In genomic region chr4:5517372-5517771, GRCh38 we compare ENCODE assay signal across 16 cellular contexts.
A peak's percentile ranks its signal among the peaks of the same experiment; 100 is the strongest.
DNase-seq lines count a peak whose midpoint lies in the region; ATAC-seq and TF ChIP-seq lines count a peak whose summit lies in the region.
"Had no signal": no experiment of that assay in that cellular context is flagged by ENCODE, and none has a peak within 500 bp of the region (broad histone marks: within the 10 kb centered on the region; RNA-seq: fewer than 3 reads in every experiment).

No MANE protein-coding gene starts in this region.

- H3K4me1 Mint-ChIP-seq in CD4-positive, alpha-beta T cell (ENCODE audit: low read depth): no peaks in the 10 kb centered on the region
- H3K4me1 Mint-ChIP-seq: CD4-positive, CD25-positive, alpha-beta regulatory T cell had no signal

- no peak overlapping the region for H2BK20ac ChIP-seq in IMR-90 (ENCODE audit: low read depth, low read length)

- no peak for TF ChIP-seq CTCF in IMR-90 (conservative IDR thresholded peaks at IDR 0.05; ENCODE audit: low read depth, low read length)
- no peak for TF ChIP-seq CTCF in CD4-positive, alpha-beta T cell (IDR thresholded peaks at IDR 0.05)

- H3K27me3 ChIP-seq in IMR-90 (ENCODE audit: control insufficient read depth, insufficient read depth, low read length) (no peaks in the 10 kb centered on the region; the same call in 1 of the 2 replicates), mesenchymal stem cell (ENCODE audit: control insufficient read depth in 1 of 2, insufficient read depth in 1 of 2, low read length in 2 of 2) (no peaks in the 10 kb centered on the region)
- H3K27me3 ChIP-seq in CD4-positive, alpha-beta T cell (ENCODE audit: control insufficient read depth, insufficient read depth, low read length): no peaks in the 10 kb centered on the region
- H3K27me3 ChIP-seq: BE2C had no signal

- no CpG with 5 or more reads among the region's 4 CpGs for WGBS in IMR-90 (ENCODE audit: extremely low coverage in 2 of 2, insufficient read length in 1 of 2), 2 experiments
- WGBS in mesenchymal stem cell: 70% methylated on average over 3 of the region's 4 CpGs

- H2AK5ac ChIP-seq in IMR-90 (ENCODE audit: low read depth, low read length) (no peak overlapping the region), mesenchymal stem cell (ENCODE audit: low read length, severe bottlenecking) (no peak overlapping the region)

- dilution Hi-C loops in IMR-90 (cut with HindIII; ENCODE audit: low sequenced_read_pairs, unreplicated experiment): no loop called here

- intact Hi-C loops in IMR-90 (cut with micrococcal nuclease): no loop called here
- intact Hi-C loops in CD4-positive, alpha-beta T cell (cut with DNase I, micrococcal nuclease): no loop called here

- H3K9me3 Mint-ChIP-seq in CD4-positive, alpha-beta T cell: peaks cover 4% of the 10 kb centered on the region

- in situ Hi-C loops in IMR-90 (cut with MboI; ENCODE audit: low sequenced_read_pairs): no loop called here

- H3K18ac ChIP-seq in IMR-90 (ENCODE audit: low read depth, low read length): no peak overlapping the region
- H3K18ac ChIP-seq in mesenchymal stem cell (ENCODE audit: low read depth in 1 of 2, low read length in 2 of 2): no peak overlapping the region

- H3K4ac ChIP-seq in IMR-90 (ENCODE audit: low read depth, low read length) (no peak overlapping the region), mesenchymal stem cell (ENCODE audit: low read depth in 1 of 2, low read length in 2 of 2) (no peak overlapping the region)

- no peak overlapping the region for H3K14ac ChIP-seq in IMR-90 (replicated peaks; ENCODE audit: low read depth, low read length)
- no peak overlapping the region for H3K14ac ChIP-seq in mesenchymal stem cell (ENCODE audit: low read length in 2 of 2)

- H3K27ac ChIP-seq in IMR-90 (ENCODE audit: insufficient read depth, low read length) (no peak overlapping the region), mesenchymal stem cell (ENCODE audit: low read length, poor library complexity, severe bottlenecking) (no peak overlapping the region)
- H3K27ac ChIP-seq in CD4-positive, alpha-beta T cell (ENCODE audit: low read depth, low read length): no peak overlapping the region
- H3K27ac ChIP-seq: GM23248 had no signal

- BruUV-seq in IMR-90 (replicated peaks; lab: Mats Ljungman, UMichigan): no TSS peak

- H2BK5ac ChIP-seq in IMR-90 (ENCODE audit: low read depth, low read length, poor library complexity, severe bottlenecking) (no peak overlapping the region), mesenchymal stem cell (ENCODE audit: low read depth, low read length, poor library complexity, severe bottlenecking) (no peak overlapping the region)

- H3K23ac ChIP-seq in IMR-90 (ENCODE audit: low read depth, low read length) (no peak overlapping the region), mesenchymal stem cell (ENCODE audit: low read length in 2 of 2) (no peak overlapping the region)

- no peaks in the 10 kb centered on the region for H4K20me1 ChIP-seq in IMR-90 (ENCODE audit: insufficient read depth, low read length)

- H4K8ac ChIP-seq in IMR-90 (ENCODE audit: low read depth in 2 of 2, low read length in 2 of 2) (no peak overlapping the region), mesenchymal stem cell (ENCODE audit: low read length) (no peak overlapping the region)

- DNase-seq in EL: peak; percentile 48
- DNase-seq in IMR-90: peak; percentile 63
- DNase-seq in fibroblast of peridontal ligament (ENCODE audit: extremely low read depth): peak; percentile 9
- DNase-seq in mesenchymal stem cell: peak; percentile 47
- DNase-seq in CD4-positive, alpha-beta T cell: no peak
- DNase-seq in GDM1 (lab: John Stamatoyannopoulos, UW): no peak
- DNase-seq: ACHN; BE2C; C1 segment of cervical spinal cord; Caco-2; CD4-positive, CD25-positive, alpha-beta regulatory T cell; GM23248; KG1 had no signal

- H3K27ac Mint-ChIP-seq in CD4-positive, alpha-beta T cell: no peak overlapping the region
- H3K27ac Mint-ChIP-seq: CD4-positive, CD25-positive, alpha-beta regulatory T cell had no signal

- TF ChIP-seq POLR2A in IMR-90 (IDR thresholded peaks at IDR 0.05; ENCODE audit: low read depth, low read length): no peak

- no peak overlapping the region for H3K4me3 Mint-ChIP-seq in CD4-positive, alpha-beta T cell
- H3K4me3 Mint-ChIP-seq: CD4-positive, CD25-positive, alpha-beta regulatory T cell had no signal

- H3K27me3 Mint-ChIP-seq in CD4-positive, alpha-beta T cell: no peaks in the 10 kb centered on the region
- H3K27me3 Mint-ChIP-seq: CD4-positive, CD25-positive, alpha-beta regulatory T cell had no signal

- no peaks in the 10 kb centered on the region for H3K9me1 ChIP-seq in IMR-90 (ENCODE audit: insufficient read depth, low read length)

- CTCF ChIA-PET in IMR-90 (lab: Yijun Ruan, JAX): no interaction called here
- CTCF ChIA-PET in CD4-positive, alpha-beta T cell (lab: Charles Lee): no interaction called here

- no peak overlapping the region for H3K9ac ChIP-seq in IMR-90 (ENCODE audit: low read depth, low read length)
- H3K9ac ChIP-seq in mesenchymal stem cell (ENCODE audit: low read length): no peak overlapping the region
- H3K9ac ChIP-seq: GM23248 had no signal

- POLR2A ChIA-PET in IMR-90 (lab: Charles Lee; ENCODE audit: unreplicated experiment): no interaction called here
- POLR2A ChIA-PET in CD4-positive, alpha-beta T cell (lab: Charles Lee): no interaction called here

- H4K91ac ChIP-seq in IMR-90 (ENCODE audit: insufficient read depth, low read depth, low read length): no peak overlapping the region
- H4K91ac ChIP-seq in mesenchymal stem cell (ENCODE audit: low read length): no peak overlapping the region

- H3K36me3 ChIP-seq in IMR-90 (ENCODE audit: control insufficient read depth, insufficient read depth, low read length) (no peaks in the 10 kb centered on the region), mesenchymal stem cell (ENCODE audit: control insufficient read depth in 1 of 2, insufficient read depth in 2 of 2, low read depth in 1 of 2, low read length in 2 of 2) (no peaks in the 10 kb centered on the region)
- H3K36me3 ChIP-seq: BE2C, HAP-1 had no signal

- no peak overlapping the region for H2BK15ac ChIP-seq in IMR-90 (ENCODE audit: low read depth, low read length)
- no peak overlapping the region for H2BK15ac ChIP-seq in mesenchymal stem cell (ENCODE audit: low read depth, poor library complexity, severe bottlenecking)

- H2AFZ ChIP-seq in IMR-90 (replicated peaks; ENCODE audit: low read length, poor library complexity): no peak overlapping the region
- H2AFZ ChIP-seq in mesenchymal stem cell (ENCODE audit: low read depth, low read length): no peak overlapping the region
- H2AFZ ChIP-seq: GM23248 had no signal

- H2AK9ac ChIP-seq in IMR-90 (replicated peaks; ENCODE audit: low read depth, low read length, poor library complexity): no peak overlapping the region

- no peaks in the 10 kb centered on the region for H3K4me1 ChIP-seq in IMR-90 (ENCODE audit: control insufficient read depth, insufficient read depth, low read length)
- no peaks in the 10 kb centered on the region for H3K4me1 ChIP-seq in mesenchymal stem cell (ENCODE audit: control insufficient read depth, insufficient read depth, low read depth, low read length)
- H3K4me1 ChIP-seq: BE2C, Caco-2, HAP-1 had no signal

- ATAC-seq in IMR-90 (ENCODE audit: low read depth) (peak; percentile 60), HG03520 (IDR thresholded peaks at IDR 0.05; ENCODE audit: unreplicated experiment) (no peak)
- ATAC-seq in CD4-positive, alpha-beta T cell (ENCODE audit: poor library complexity): no peak
- ATAC-seq: HepG2 had no signal

- H3K4me3 ChIP-seq in IMR-90 (ENCODE audit: insufficient read depth, low read depth, low read length): no peak overlapping the region
- H3K4me3 ChIP-seq in mesenchymal stem cell (ENCODE audit: insufficient read depth in 1 of 2, low read depth in 1 of 2, low read length in 2 of 2): no peak overlapping the region
- H3K4me3 ChIP-seq: GM23248, HAP-1 had no signal

- no peak overlapping the region for H2BK12ac ChIP-seq in mesenchymal stem cell (ENCODE audit: low read length in 2 of 2)

- no peak overlapping the region for H3K56ac ChIP-seq in IMR-90 (ENCODE audit: extremely low read depth, insufficient read depth, low read length)

- H3K9me3 ChIP-seq in IMR-90 (ENCODE audit: control insufficient read depth, insufficient read depth, low read length) (no peaks in the 10 kb centered on the region), mesenchymal stem cell (ENCODE audit: control insufficient read depth, low read length) (no peaks in the 10 kb centered on the region)
- no peaks in the 10 kb centered on the region for H3K9me3 ChIP-seq in CD4-positive, alpha-beta T cell (ENCODE audit: control insufficient read depth, low read length)
- H3K9me3 ChIP-seq: BE2C, Caco-2, HAP-1 had no signal

- no peak overlapping the region for H4K5ac ChIP-seq in IMR-90 (ENCODE audit: low read depth, low read length)

- H3K4me2 ChIP-seq in IMR-90 (ENCODE audit: low read depth, low read length) (no peak overlapping the region), mesenchymal stem cell (ENCODE audit: low read length, poor library complexity, severe bottlenecking) (no peak overlapping the region)

- H3K79me1 ChIP-seq in IMR-90 (ENCODE audit: low read depth in 1 of 2, low read length in 2 of 2) (no peaks in the 10 kb centered on the region), mesenchymal stem cell (replicated peaks; ENCODE audit: low read length, poor library complexity, severe bottlenecking) (no peaks in the 10 kb centered on the region)

- no peak for TF ChIP-seq RAD21 in IMR-90 (IDR thresholded peaks at IDR 0.05; ENCODE audit: low read length)

- H2BK120ac ChIP-seq in IMR-90 (ENCODE audit: low read depth, low read length) (no peak overlapping the region), mesenchymal stem cell (ENCODE audit: low read depth, low read length) (no peak overlapping the region)

- no peaks in the 10 kb centered on the region for H3K36me3 Mint-ChIP-seq in CD4-positive, alpha-beta T cell (ENCODE audit: low read depth)
- H3K36me3 Mint-ChIP-seq: CD4-positive, CD25-positive, alpha-beta regulatory T cell had no signal

TF ChIP-seq in IMR-90, 13 proteins besides CTCF, POLR2A, EP300 and RAD21:
- TF ChIP-seq RCOR1 (IDR thresholded peaks at IDR 0.05; ENCODE audit: insufficient replicate concordance, low read length) (no peak), RFX5 (IDR thresholded peaks at IDR 0.05; ENCODE audit: low read depth, low read length) (no peak), MAZ (IDR thresholded peaks at IDR 0.05; ENCODE audit: borderline replicate concordance, low read depth, low read length) (no peak)

Comparison
In these comparisons a context has a peak if more than half of its experiments do, and no peak if none do; other contexts are left out.
1. DNase-seq: peak in EL (single experiment), IMR-90 (single experiment), fibroblast of peridontal ligament (single experiment) and mesenchymal stem cell (single experiment); none in CD4-positive, alpha-beta T cell (0 of 10) and GDM1 (single experiment).